Comparison of ENCODE assay signal across 2 cellular contexts in genomic region chr3:123626881-123627280, GRCh38.
TF ChIP-seq lines count a peak whose summit lies in the region.

No MANE protein-coding gene starts in this region.

TF ChIP-seq in IMR-90, 13 proteins besides CTCF, POLR2A, EP300 and RAD21:
- TF ChIP-seq MXI1 (IDR thresholded peaks at IDR 0.05; ENCODE audit: borderline replicate concordance, low read depth, low read length) (no peak), SMC3 (IDR thresholded peaks at IDR 0.05; ENCODE audit: low read depth, low read length) (no peak), ELK1 (IDR thresholded peaks at IDR 0.05; ENCODE audit: borderline replicate concordance, low read depth, low read length) (no peak)
TF ChIP-seq in IMR-90: peak in this region for 0.

TF ChIP-seq in GM12891, 5 proteins besides CTCF, POLR2A, EP300 and RAD21:
- TF ChIP-seq SPI1 (IDR thresholded peaks at IDR 0.05; ENCODE audit: low read depth, low read length) = no peak
- no peak for TF ChIP-seq PAX5 (IDR thresholded peaks at IDR 0.05; ENCODE audit: insufficient read depth, low read length, severe bottlenecking)
- TF ChIP-seq POLR2AphosphoS5 (IDR thresholded peaks at IDR 0.05; ENCODE audit: low read depth, low read length) = no peak
- TF ChIP-seq TAF1 (IDR thresholded peaks at IDR 0.05; ENCODE audit: low read depth, low read length) = no peak
- no peak for TF ChIP-seq POU2F2 (IDR thresholded peaks at IDR 0.05; ENCODE audit: low read depth, low read length)
TF ChIP-seq in GM12891: peak in this region for 0.
